ENCODE assay signal across 16 cellular contexts in genomic region chr4:74875451-74875850, GRCh38. TPM values are rescaled to one million over a fixed set of nuclear protein-coding genes. Genes with fewer than 3 reads are reported as not detected.
"Had no signal": no experiment of that assay in that cellular context is flagged by ENCODE, and none has a peak within 500 bp of the region (broad histone marks: within the 10 kb centered on the region; RNA-seq: fewer than 3 reads in every experiment).

No MANE protein-coding gene starts in this region.

- DNase-seq: activated B cell treated with CpG ODN at 0.5 μM for 24 hours; activated CD4-positive, alpha-beta T cell treated with anti-CD3 and anti-CD28 coated beads, Interleukin-2, amount 50 U/mL, for 4 hours; activated CD8-positive, alpha-beta memory T cell treated with anti-CD3 and anti-CD28 coated beads, Interleukin-2, amount 50 U/mL, for 4 hours; activated gamma-delta T cell; activated naive CD8-positive, alpha-beta T cell treated with anti-CD3 and anti-CD28 coated beads, Interleukin-2, amount 10 ng/mL, durations not matched to agents 7 days and 5 days; activated T-cell treated with anti-CD3 and anti-CD28 coated beads, Interleukin-2, amount 50 U/mL, for 1 hour; cortex of kidney; left ventricle myocardium inferior; spleen; stimulated activated naive CD4-positive, alpha-beta T cell treated with Interleukin-2 at 50 U/mL for 16 hours had no signal

- H3K27ac ChIP-seq: gastroesophageal sphincter, left ventricle myocardium inferior, right atrium auricular region, spleen, uterus had no signal

- H3K4me1 ChIP-seq: right atrium auricular region, uterus had no signal

- H3K36me3 ChIP-seq: gastroesophageal sphincter, left ventricle myocardium inferior, right atrium auricular region, spleen, uterus had no signal

- H3K27me3 ChIP-seq: gastroesophageal sphincter, right atrium auricular region, spleen, uterus had no signal

- H3K9me3 ChIP-seq: gastroesophageal sphincter, left ventricle myocardium inferior, right atrium auricular region, spleen, uterus had no signal

- ATAC-seq: natural killer cell treated with Interleukin-12 subunit alpha and Interleukin-12 subunit beta and Interleukin-15 and Interleukin-18, amount 100 ng/mL, for 72 hours had no signal

- H3K4me3 ChIP-seq: gastroesophageal sphincter, left ventricle myocardium inferior, lung, right atrium auricular region, spleen, uterus had no signal

RNA-seq across cellular contexts. Expression of gene PARM1, which starts 57.5 kb away (rescaled TPM):
- total RNA-seq: activated naive CD8-positive, alpha-beta T cell treated with anti-CD3 and anti-CD28 coated beads, Interleukin-2, amount 10 ng/mL, durations not matched to agents 7 days and 5 days; endothelial cell of umbilical vein had no signal
